In genomic region chr4:61922766-61923165, GRCh38 we compare ENCODE assay signal across 20 cellular contexts.
"Had no signal": no experiment of that assay in that cellular context is flagged by ENCODE, and none has a peak within 500 bp of the region (broad histone marks: within the 10 kb centered on the region; RNA-seq: fewer than 3 reads in every experiment).

No MANE protein-coding gene starts in this region.

- FAIRE-seq: islet of Langerhans had no signal

- H3K4me1 Mint-ChIP-seq: activated B cell treated with CpG ODN at 0.5 μM for 24 hours, natural killer cell had no signal

- H3K9me3 Mint-ChIP-seq: activated T-helper 1 cell treated with anti-CD3 and anti-CD28 coated beads, Interleukin-12 subunit alpha, Interleukin-12 subunit beta, Interleukin-2, Interleukin-4 antibody, amounts not matched to agents 30 ng/mL and 10 ng/mL and 1 ng/mL, durations not matched to agents 14 hours and 24 hours and 36 hours had no signal

- H3K27me3 ChIP-seq: ovary, stomach, upper lobe of left lung had no signal

- H3K36me3 Mint-ChIP-seq: activated CD4-positive, alpha-beta memory T cell treated with anti-CD3 and anti-CD28 coated beads for 36 hours; activated naive CD8-positive, alpha-beta T cell; natural killer cell had no signal

- H3K4me1 ChIP-seq: psoas muscle had no signal

- H3K27ac ChIP-seq: ovary, psoas muscle, stomach, upper lobe of left lung had no signal

- H3K36me3 ChIP-seq: ovary, stomach, upper lobe of left lung had no signal

- ATAC-seq: effector memory CD8-positive, alpha-beta T cell; left lobe of liver; natural killer cell; psoas muscle; right cardiac atrium had no signal

- DNase-seq: activated B cell treated with CpG ODN at 0.5 μM for 24 hours; activated CD4-positive, alpha-beta memory T cell treated with anti-CD3 and anti-CD28 coated beads for 36 hours; activated CD4-positive, alpha-beta T cell treated with anti-CD3 and anti-CD28 coated beads for 4 hours; activated T-cell treated with anti-CD3 and anti-CD28 coated beads for 4 hours; amniotic stem cell; effector memory CD8-positive, alpha-beta T cell; foreskin fibroblast; hippocampal formation; natural killer cell; ovary; psoas muscle; right cardiac atrium; stimulated activated CD4-positive, alpha-beta T cell treated with anti-CD3 and anti-CD28 coated beads, Interleukin-15, amount 100 ng/mL, for 24 hours; stimulated activated CD4-positive, alpha-beta T cell treated with anti-CD3 and anti-CD28 coated beads, Interleukin-4, amount 100 ng/mL, for 1 hour; stomach; upper lobe of left lung had no signal

- H3K27ac Mint-ChIP-seq: activated B cell treated with CpG ODN at 0.5 μM for 24 hours; activated CD4-positive, alpha-beta memory T cell treated with anti-CD3 and anti-CD28 coated beads for 36 hours; activated naive CD8-positive, alpha-beta T cell; activated T-helper 1 cell treated with anti-CD3 and anti-CD28 coated beads, Interleukin-12 subunit alpha, Interleukin-12 subunit beta, Interleukin-2, Interleukin-4 antibody, amounts not matched to agents 30 ng/mL and 10 ng/mL and 1 ng/mL, durations not matched to agents 14 hours and 24 hours and 36 hours; effector memory CD8-positive, alpha-beta T cell; natural killer cell had no signal

- H3K9me3 ChIP-seq: ovary, psoas muscle, stomach, upper lobe of left lung had no signal

- H3K4me3 Mint-ChIP-seq: activated B cell treated with CpG ODN at 0.5 μM for 24 hours; activated CD4-positive, alpha-beta memory T cell treated with anti-CD3 and anti-CD28 coated beads for 36 hours; activated naive CD8-positive, alpha-beta T cell; activated T-helper 1 cell treated with anti-CD3 and anti-CD28 coated beads, Interleukin-12 subunit alpha, Interleukin-12 subunit beta, Interleukin-2, Interleukin-4 antibody, amounts not matched to agents 30 ng/mL and 10 ng/mL and 1 ng/mL, durations not matched to agents 14 hours and 24 hours and 36 hours; effector memory CD8-positive, alpha-beta T cell; natural killer cell had no signal

- H3K4me3 ChIP-seq: ovary, psoas muscle, stomach, upper lobe of left lung had no signal

- H3K27me3 Mint-ChIP-seq: activated B cell treated with CpG ODN at 0.5 μM for 24 hours; activated CD4-positive, alpha-beta memory T cell treated with anti-CD3 and anti-CD28 coated beads for 36 hours; activated naive CD8-positive, alpha-beta T cell; effector memory CD8-positive, alpha-beta T cell had no signal
